In the genomic region with DNA sequence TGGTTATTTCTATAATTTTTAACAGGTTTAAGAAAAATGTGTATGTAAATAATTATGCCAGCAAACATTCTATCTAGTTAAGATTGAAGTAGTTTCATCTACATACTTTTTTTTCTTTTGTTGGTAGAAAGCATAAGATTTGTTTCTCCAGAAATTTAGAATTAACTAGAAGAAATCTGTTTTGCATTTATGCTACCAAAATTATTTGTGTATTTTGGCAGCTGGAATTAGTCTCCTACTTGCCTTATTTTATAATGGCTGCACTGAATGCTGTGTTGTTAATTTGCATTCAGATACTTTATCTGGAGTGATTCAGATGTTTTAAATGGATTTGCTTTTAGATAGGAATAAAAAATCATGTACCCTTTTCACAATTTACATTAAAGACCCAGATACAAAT, we compare ENCODE assay signal across 29 cellular contexts.
"Had no signal": no experiment of that assay in that cellular context is flagged by ENCODE, and none has a peak within 500 bp of the region (broad histone marks: within the 10 kb centered on the region; RNA-seq: fewer than 3 reads in every experiment).

No MANE protein-coding gene starts in this region.

- H3K9me3 ChIP-seq: ascending aorta, colonic mucosa, gastrocnemius medialis had no signal

- H3K27ac ChIP-seq: ascending aorta, breast epithelium, cardiac muscle cell, colonic mucosa, foreskin keratinocyte, gastrocnemius medialis, heart left ventricle had no signal

- ATAC-seq: activated CD4-positive, alpha-beta T cell treated with anti-CD3 and anti-CD28 coated beads for 36 hours; activated CD8-positive, alpha-beta memory T cell treated with anti-CD3 and anti-CD28 coated beads, Interleukin-2, amount 10 ng/mL, durations not matched to agents 7 days and 5 days; activated CD8-positive, alpha-beta T cell treated with anti-CD3 and anti-CD28 coated beads, Interleukin-2, amount 10 ng/mL, durations not matched to agents 7 days and 5 days; activated naive CD8-positive, alpha-beta T cell treated with anti-CD3 and anti-CD28 coated beads, Interleukin-2, amount 50 U/mL, for 24 hours; esophagus mucosa; foreskin keratinocyte; gastrocnemius medialis; heart left ventricle; T-helper 17 cell had no signal

- H3K36me3 ChIP-seq: ascending aorta, breast epithelium, cardiac muscle cell, colonic mucosa, gastrocnemius medialis, heart left ventricle had no signal

- H3K27me3 ChIP-seq: ascending aorta, breast epithelium, cardiac muscle cell, colonic mucosa, foreskin keratinocyte, gastrocnemius medialis, heart left ventricle had no signal

- H3K4me1 ChIP-seq: ascending aorta, breast epithelium, colonic mucosa, foreskin keratinocyte, gastrocnemius medialis, heart left ventricle had no signal

- H3K4me3 ChIP-seq: ascending aorta, breast epithelium, cardiac muscle cell, colonic mucosa, gastrocnemius medialis, heart left ventricle had no signal

- DNase-seq: activated CD4-positive, alpha-beta memory T cell treated with anti-CD3 and anti-CD28 coated beads for 36 hours; activated CD4-positive, alpha-beta T cell treated with anti-CD3 and anti-CD28 coated beads for 36 hours; activated CD4-positive, alpha-beta T cell treated with anti-CD3 and anti-CD28 coated beads, Interleukin-2, amount 10 ng/mL, durations not matched to agents 24 days and 14 days; activated CD4-positive, CD25-positive, alpha-beta regulatory T cell; activated CD4-positive, CD25-positive, alpha-beta regulatory T cell treated with anti-CD3 and anti-CD28 coated beads, Interleukin-2, amount 50 U/mL, for 72 hours; activated CD8-positive, alpha-beta memory T cell treated with anti-CD3 and anti-CD28 coated beads, Interleukin-2, amount 10 ng/mL, durations not matched to agents 7 days and 5 days; activated CD8-positive, alpha-beta memory T cell treated with anti-CD3 and anti-CD28 coated beads, Interleukin-2, amount 50 U/mL, for 4 hours; activated CD8-positive, alpha-beta T cell treated with anti-CD3 and anti-CD28 coated beads, Interleukin-2, amount 10 ng/mL, durations not matched to agents 7 days and 5 days; activated effector memory CD4-positive, alpha-beta T cell treated with anti-CD3 and anti-CD28 coated beads, Interleukin-2, amount 50 U/mL, for 16 hours; activated naive CD4-positive, alpha-beta T cell treated with anti-CD3 and anti-CD28 coated beads for 36 hours; activated naive CD8-positive, alpha-beta T cell treated with anti-CD3 and anti-CD28 coated beads for 36 hours; activated naive CD8-positive, alpha-beta T cell treated with anti-CD3 and anti-CD28 coated beads, Interleukin-2, amount 50 U/mL, for 24 hours; activated T-cell treated with anti-CD3 and anti-CD28 coated beads, Interleukin-2, amount 50 U/mL, for 1 hour; activated T-cell treated with anti-CD3 and anti-CD28 coated beads, Interleukin-2, amount 50 U/mL, for 48 hours; central memory CD4-positive, alpha-beta T cell; cerebellar nuclear complex; colonic mucosa; effector CD8-positive, alpha-beta T cell; foreskin keratinocyte; gastrocnemius medialis; glutamatergic neuron; heart left ventricle; T-helper 1 cell; T-helper 17 cell; T1000 had no signal
